17 cellular contexts compared by ENCODE assay signal in genomic region chr13:98974053-98974452, GRCh38. TPM values are rescaled to one million over a fixed set of nuclear protein-coding genes. Genes with fewer than 3 reads are reported as not detected.
A peak's percentile ranks its signal among the peaks of the same experiment; 100 is the strongest.
DNase-seq lines count a peak whose midpoint lies in the region; ATAC-seq and TF ChIP-seq lines count a peak whose summit lies in the region.
"Had no signal": no experiment of that assay in that cellular context is flagged by ENCODE, and none has a peak within 500 bp of the region (broad histone marks: within the 10 kb centered on the region; RNA-seq: fewer than 3 reads in every experiment).

No MANE protein-coding gene starts in this region.

- H3K36me3 Mint-ChIP-seq in activated T-cell treated with anti-CD3 and anti-CD28 coated beads, Interleukin-2, amount 50 U/mL, for 24 hours (ENCODE audit: low read depth): no peaks in the 10 kb centered on the region
- H3K36me3 Mint-ChIP-seq in activated CD4-positive, alpha-beta T cell treated with anti-CD3 and anti-CD28 coated beads, Interleukin-2, amount 10 ng/mL, durations not matched to agents 7 days and 5 days (ENCODE audit: low read depth): peaks cover 2% of the 10 kb centered on the region

- H3K27ac ChIP-seq in gastroesophageal sphincter: peak overlapping the region in 3 of 4 donors; percentile 70 to 77 (median 74)
- no peak overlapping the region for H3K27ac ChIP-seq in thymus (ENCODE audit: low read depth)

- H3K27me3 ChIP-seq in gastroesophageal sphincter (no peaks in the 10 kb centered on the region), thymus (ENCODE audit: control insufficient read depth, insufficient read depth) (no peaks in the 10 kb centered on the region)
- H3K27me3 ChIP-seq: ascending aorta, sigmoid colon had no signal

- H3K9me3 Mint-ChIP-seq in activated T-cell treated with anti-CD3 and anti-CD28 coated beads, Interleukin-2, amount 50 U/mL, for 24 hours: no peaks in the 10 kb centered on the region
- no peaks in the 10 kb centered on the region for H3K9me3 Mint-ChIP-seq in activated CD4-positive, alpha-beta T cell treated with anti-CD3 and anti-CD28 coated beads, Interleukin-2, amount 10 ng/mL, durations not matched to agents 7 days and 5 days
- H3K9me3 Mint-ChIP-seq: activated T-helper 17 cell treated with anti-CD3 and anti-CD28 coated beads, Interleukin-2, amount 50 U/mL, for 72 hours; nephron progenitor cell had no signal

- ATAC-seq in gastroesophageal sphincter (peak; percentile 27), HG02981 (IDR thresholded peaks at IDR 0.05; ENCODE audit: unreplicated experiment) (no peak)
- ATAC-seq: activated CD4-positive, alpha-beta T cell treated with anti-CD3 and anti-CD28 coated beads for 36 hours; activated T-helper 17 cell treated with anti-CD3 and anti-CD28 coated beads, Interleukin-2, amount 50 U/mL, for 72 hours had no signal

- 34 to 43% methylated on average over 1 to 2 of the region's 2 CpGs for WGBS in gastroesophageal sphincter (ENCODE audit: low coverage in 1 of 2), 2 donors
- WGBS in thymus: 39% methylated on average over 2 of the region's 2 CpGs

- no peak for TF ChIP-seq EP300 in gastroesophageal sphincter (IDR thresholded peaks at IDR 0.05)

- H3K36me3 ChIP-seq in gastroesophageal sphincter (no peaks in the 10 kb centered on the region), thymus (ENCODE audit: control insufficient read depth, insufficient read depth) (no peaks in the 10 kb centered on the region)
- H3K36me3 ChIP-seq: ascending aorta, sigmoid colon had no signal

- no peaks in the 10 kb centered on the region for H3K9me3 ChIP-seq in gastroesophageal sphincter
- no peaks in the 10 kb centered on the region for H3K9me3 ChIP-seq in thymus (ENCODE audit: control insufficient read depth)
- H3K9me3 ChIP-seq: ascending aorta, sigmoid colon had no signal

- no peak for TF ChIP-seq POLR2A in gastroesophageal sphincter (IDR thresholded peaks at IDR 0.05)

- peaks cover 78% of the 10 kb centered on the region for H3K4me1 Mint-ChIP-seq in activated T-cell treated with anti-CD3 and anti-CD28 coated beads, Interleukin-2, amount 50 U/mL, for 24 hours (ENCODE audit: low read depth)
- peaks cover 37% of the 10 kb centered on the region for H3K4me1 Mint-ChIP-seq in activated CD4-positive, alpha-beta T cell treated with anti-CD3 and anti-CD28 coated beads, Interleukin-2, amount 10 ng/mL, durations not matched to agents 7 days and 5 days

- H3K4me1 ChIP-seq in gastroesophageal sphincter (peaks cover 0 to 100% (median 32%) of the 10 kb centered on the region in 3 donors), thymus (ENCODE audit: control insufficient read depth, insufficient read depth, low read length) (peaks cover 41% of the 10 kb centered on the region)

- peak overlapping the region; percentile 33 for H3K27ac Mint-ChIP-seq in activated T-cell treated with anti-CD3 and anti-CD28 coated beads, Interleukin-2, amount 50 U/mL, for 24 hours
- no peak overlapping the region for H3K27ac Mint-ChIP-seq in activated CD4-positive, alpha-beta T cell treated with anti-CD3 and anti-CD28 coated beads, Interleukin-2, amount 10 ng/mL, durations not matched to agents 7 days and 5 days
- H3K27ac Mint-ChIP-seq: activated CD4-positive, alpha-beta T cell treated with anti-CD3 and anti-CD28 coated beads for 36 hours; activated T-helper 17 cell treated with anti-CD3 and anti-CD28 coated beads, Interleukin-2, amount 50 U/mL, for 72 hours; nephron progenitor cell had no signal

- H3K4me3 ChIP-seq in gastroesophageal sphincter: no peak overlapping the region
- peak overlapping the region; percentile 49 for H3K4me3 ChIP-seq in thymus (ENCODE audit: low read length)
- H3K4me3 ChIP-seq: ascending aorta, sigmoid colon had no signal

- POLR2A ChIA-PET in activated CD4-positive, alpha-beta T cell treated with anti-CD3 and anti-CD28 coated beads, Interleukin-2, amount 10 ng/mL, durations not matched to agents 7 days and 5 days (lab: Charles Lee): no interaction called here

- no peaks in the 10 kb centered on the region for H3K27me3 Mint-ChIP-seq in activated T-cell treated with anti-CD3 and anti-CD28 coated beads, Interleukin-2, amount 50 U/mL, for 24 hours
- no peaks in the 10 kb centered on the region for H3K27me3 Mint-ChIP-seq in activated CD4-positive, alpha-beta T cell treated with anti-CD3 and anti-CD28 coated beads, Interleukin-2, amount 10 ng/mL, durations not matched to agents 7 days and 5 days
- H3K27me3 Mint-ChIP-seq: activated CD4-positive, alpha-beta T cell treated with anti-CD3 and anti-CD28 coated beads for 36 hours; activated T-helper 17 cell treated with anti-CD3 and anti-CD28 coated beads, Interleukin-2, amount 50 U/mL, for 72 hours had no signal

- TF ChIP-seq CTCF in gastroesophageal sphincter (IDR thresholded peaks at IDR 0.05): no peak

- CTCF ChIA-PET in activated CD4-positive, alpha-beta T cell treated with anti-CD3 and anti-CD28 coated beads, Interleukin-2, amount 10 ng/mL, durations not matched to agents 7 days and 5 days (lab: Charles Lee): no interaction called here

- DNase-seq in activated T-cell treated with anti-CD3 and anti-CD28 coated beads, Interleukin-2, amount 50 U/mL, for 24 hours: no peak
- DNase-seq in activated T-cell treated with anti-CD3 and anti-CD28 coated beads, Interleukin-2, amount 50 U/mL, for 48 hours: no peak
- peak; percentile 67 for DNase-seq in OCI-M1 (lab: John Stamatoyannopoulos, UW)
- DNase-seq in activated CD4-positive, alpha-beta T cell treated with anti-CD3 and anti-CD28 coated beads, Interleukin-2, amount 10 ng/mL, durations not matched to agents 7 days and 5 days: no peak
- DNase-seq in OCI-M2 (lab: John Stamatoyannopoulos, UW; ENCODE audit: unreplicated experiment): no peak
- DNase-seq: activated CD4-positive, alpha-beta T cell treated with anti-CD3 and anti-CD28 coated beads for 36 hours; effector CD8-positive, alpha-beta T cell; islet precursor cell; nephron progenitor cell; NK-92 treated with Interleukin-12 subunit alpha and Interleukin-12 subunit beta, amount 100 ng/mL, for 24 hours; sigmoid colon; substantia nigra had no signal

- H3K4me3 Mint-ChIP-seq in activated T-cell treated with anti-CD3 and anti-CD28 coated beads, Interleukin-2, amount 50 U/mL, for 24 hours: no peak overlapping the region
- H3K4me3 Mint-ChIP-seq in activated CD4-positive, alpha-beta T cell treated with anti-CD3 and anti-CD28 coated beads, Interleukin-2, amount 10 ng/mL, durations not matched to agents 7 days and 5 days: no peak overlapping the region
- H3K4me3 Mint-ChIP-seq: activated CD4-positive, alpha-beta T cell treated with anti-CD3 and anti-CD28 coated beads for 36 hours; activated T-helper 17 cell treated with anti-CD3 and anti-CD28 coated beads, Interleukin-2, amount 50 U/mL, for 72 hours; nephron progenitor cell had no signal

RNA-seq across cellular contexts. Expression of gene DOCK9, which starts 3.8 kb away (rescaled TPM):
- 100 to 1,000 TPM in 3 of 4 donors, 10 to 100 TPM in 1; 84.1 to 203 (median 150) TPM for total RNA-seq in gastroesophageal sphincter
- polyA plus RNA-seq in thymus: 34.0 TPM
- total RNA-seq in activated CD4-positive, alpha-beta T cell treated with anti-CD3 and anti-CD28 coated beads, Interleukin-2, amount 10 ng/mL, durations not matched to agents 7 days and 5 days: 100 to 1,000 TPM; 129 to 132 TPM
